ENCODE assay signal across 8 cellular contexts in genomic region chr1:226405411-226405988, GRCh38. TPM values are rescaled to one million over a fixed set of nuclear protein-coding genes. Genes with fewer than 3 reads are reported as not detected.
A peak's percentile ranks its signal among the peaks of the same experiment; 100 is the strongest.
DNase-seq lines count a peak whose midpoint lies in the region; ATAC-seq and TF ChIP-seq lines count a peak whose summit lies in the region.
"Had no signal": no experiment of that assay in that cellular context is flagged by ENCODE, and none has a peak within 500 bp of the region (broad histone marks: within the 10 kb centered on the region; RNA-seq: fewer than 3 reads in every experiment).

No MANE protein-coding gene starts in this region.

- H3K27me3 Mint-ChIP-seq in activated T-helper 1 cell treated with anti-CD3 and anti-CD28 coated beads, Interleukin-12 subunit alpha, Interleukin-12 subunit beta, Interleukin-2, Interleukin-4 antibody, amounts not matched to agents 30 ng/mL and 10 ng/mL and 1 ng/mL, durations not matched to agents 14 hours and 24 hours and 36 hours (ENCODE audit: insufficient read depth): peaks cover 3% of the 10 kb centered on the region

- H3K79me2 ChIP-seq in neural cell (replicated peaks; ENCODE audit: insufficient read depth, low read length): peaks cover 38% of the 10 kb centered on the region
- peaks cover 32% of the 10 kb centered on the region for H3K79me2 ChIP-seq in smooth muscle cell (ENCODE audit: low read depth)

- ATAC-seq in GM18505 (IDR thresholded peaks at IDR 0.05; ENCODE audit: unreplicated experiment): no peak

- H3K9me3 ChIP-seq in HUES48 (ENCODE audit: control insufficient read depth, insufficient read depth, low read length) (no peaks in the 10 kb centered on the region), neural cell (ENCODE audit: low read length) (no peaks in the 10 kb centered on the region), smooth muscle cell (replicated peaks; ENCODE audit: low read depth) (no peaks in the 10 kb centered on the region), testis (no peaks in the 10 kb centered on the region)

- no peaks in the 10 kb centered on the region for H3K9me2 ChIP-seq in neural cell (ENCODE audit: insufficient read depth, low read length)

- H3K9ac ChIP-seq in HUES48 (ENCODE audit: low read depth, low read length) (peak overlapping the region; percentile 10; the same call in 1 of the 2 replicates), neural cell (ENCODE audit: low read length) (no peak overlapping the region), smooth muscle cell (ENCODE audit: low read depth) (no peak overlapping the region)

- WGBS in smooth muscle cell (ENCODE audit: low lambda C conversion rate): 39% methylated on average over 16 of the region's 16 CpGs
- 68 to 83% methylated on average over 15 to 16 of the region's 16 CpGs for WGBS in testis, 2 donors

- H3F3A ChIP-seq in neural cell (ENCODE audit: insufficient read depth, low read length, poor library complexity, severe bottlenecking) (peaks cover 7% of the 10 kb centered on the region), smooth muscle cell (ENCODE audit: low read depth) (peaks cover 13% of the 10 kb centered on the region)

- TF ChIP-seq EP300 in neural cell (conservative IDR thresholded peaks at IDR 0.05; ENCODE audit: poor library complexity, severe bottlenecking): no peak

- H3K27me3 ChIP-seq in HUES48 (ENCODE audit: control insufficient read depth, insufficient read depth, low read length): no peaks in the 10 kb centered on the region
- no peaks in the 10 kb centered on the region for H3K27me3 ChIP-seq in neural cell (ENCODE audit: insufficient read depth, low read depth, low read length)
- no peaks in the 10 kb centered on the region for H3K27me3 ChIP-seq in smooth muscle cell (ENCODE audit: low read depth)
- no peaks in the 10 kb centered on the region for H3K27me3 ChIP-seq in testis

- H3K4me3 ChIP-seq in HUES48 (ENCODE audit: low read depth, low read length) (peak overlapping the region; percentile 97), neural cell (ENCODE audit: low read length) (peak overlapping the region; percentile 88), smooth muscle cell (no peak overlapping the region), testis (no peak overlapping the region)

- DNase-seq in activated T-helper 1 cell treated with anti-CD3 and anti-CD28 coated beads, Interleukin-12 subunit alpha, Interleukin-12 subunit beta, Interleukin-2, Interleukin-4 antibody, amounts not matched to agents 30 ng/mL and 10 ng/mL and 1 ng/mL, durations not matched to agents 14 hours and 24 hours and 36 hours (ENCODE audit: low spot score): no peak
- DNase-seq in smooth muscle cell (lab: John Stamatoyannopoulos, UW; ENCODE audit: unreplicated experiment) (no peak), testis (no peak), SHP77 (lab: John Stamatoyannopoulos, UW) (no peak)
- DNase-seq: mesenchymal stem cell had no signal

- no peak for TF ChIP-seq RAD21 in neural cell (conservative IDR thresholded peaks at IDR 0.05)

- H3K36me3 ChIP-seq in HUES48 (ENCODE audit: control insufficient read depth, insufficient read depth, low read length) (peaks cover 24% of the 10 kb centered on the region), neural cell (ENCODE audit: insufficient read depth, low read length) (peaks cover 3% of the 10 kb centered on the region), smooth muscle cell (ENCODE audit: low read depth) (no peaks in the 10 kb centered on the region), testis (ENCODE audit: low read depth, missing control alignments) (no peaks in the 10 kb centered on the region)

- H3K36me3 Mint-ChIP-seq in activated T-helper 1 cell treated with anti-CD3 and anti-CD28 coated beads, Interleukin-12 subunit alpha, Interleukin-12 subunit beta, Interleukin-2, Interleukin-4 antibody, amounts not matched to agents 30 ng/mL and 10 ng/mL and 1 ng/mL, durations not matched to agents 14 hours and 24 hours and 36 hours (ENCODE audit: low read depth): peaks cover 27% of the 10 kb centered on the region

- TF ChIP-seq POLR2A in GM18505 (IDR thresholded peaks at IDR 0.05; ENCODE audit: borderline replicate concordance, extremely low read depth, insufficient read depth, insufficient read length) (peak; percentile 31), testis (IDR thresholded peaks at IDR 0.05) (no peak)

- peak overlapping the region; percentile 90 for H3K27ac ChIP-seq in HUES48 (ENCODE audit: low read depth, low read length)
- no peak overlapping the region for H3K27ac ChIP-seq in neural cell (ENCODE audit: low read length)
- no peak overlapping the region for H3K27ac ChIP-seq in smooth muscle cell (ENCODE audit: low read depth)
- H3K27ac ChIP-seq in testis: no peak overlapping the region

- H3K4me2 ChIP-seq in neural cell (ENCODE audit: low read length) (peak overlapping the region; percentile 81), smooth muscle cell (no peak overlapping the region)

- peak overlapping the region; percentile 1 for H3K27ac Mint-ChIP-seq in activated T-helper 1 cell treated with anti-CD3 and anti-CD28 coated beads, Interleukin-12 subunit alpha, Interleukin-12 subunit beta, Interleukin-2, Interleukin-4 antibody, amounts not matched to agents 30 ng/mL and 10 ng/mL and 1 ng/mL, durations not matched to agents 14 hours and 24 hours and 36 hours

- H4K20me1 ChIP-seq in neural cell (ENCODE audit: insufficient read depth) (no peaks in the 10 kb centered on the region), smooth muscle cell (ENCODE audit: low read depth) (peaks cover 54% of the 10 kb centered on the region)

- H3K9me3 Mint-ChIP-seq in activated T-helper 1 cell treated with anti-CD3 and anti-CD28 coated beads, Interleukin-12 subunit alpha, Interleukin-12 subunit beta, Interleukin-2, Interleukin-4 antibody, amounts not matched to agents 30 ng/mL and 10 ng/mL and 1 ng/mL, durations not matched to agents 14 hours and 24 hours and 36 hours: no peaks in the 10 kb centered on the region

- H2AFZ ChIP-seq in neural cell (ENCODE audit: low read depth, low read length) (no peak overlapping the region), smooth muscle cell (ENCODE audit: low read depth) (no peak overlapping the region)

- H3K4me1 ChIP-seq in HUES48 (ENCODE audit: control insufficient read depth, insufficient read depth, low read length) (peaks cover 31% of the 10 kb centered on the region), smooth muscle cell (ENCODE audit: low read depth) (peaks cover 29% of the 10 kb centered on the region), testis (peaks cover 23% of the 10 kb centered on the region)

- intact Hi-C loops in activated T-helper 1 cell treated with anti-CD3 and anti-CD28 coated beads, Interleukin-12 subunit alpha, Interleukin-12 subunit beta, Interleukin-2, Interleukin-4 antibody, amounts not matched to agents 30 ng/mL and 10 ng/mL and 1 ng/mL, durations not matched to agents 14 hours and 24 hours and 36 hours (cut with micrococcal nuclease): loop anchor here (5.0 to 10.0 kb wide), 6 partner anchors 272 to 1759 kb away; partner anchors contain the start of genes IBA57, LBR, PYCR2 and SRP9
- intact Hi-C loops in testis (cut with DNase I; ENCODE audit: low total_unique reads): no loop called here

- H3K4me1 Mint-ChIP-seq in activated T-helper 1 cell treated with anti-CD3 and anti-CD28 coated beads, Interleukin-12 subunit alpha, Interleukin-12 subunit beta, Interleukin-2, Interleukin-4 antibody, amounts not matched to agents 30 ng/mL and 10 ng/mL and 1 ng/mL, durations not matched to agents 14 hours and 24 hours and 36 hours (ENCODE audit: low read depth): peaks cover 57% of the 10 kb centered on the region

- peak overlapping the region; percentile 99 for H3K4me3 Mint-ChIP-seq in activated T-helper 1 cell treated with anti-CD3 and anti-CD28 coated beads, Interleukin-12 subunit alpha, Interleukin-12 subunit beta, Interleukin-2, Interleukin-4 antibody, amounts not matched to agents 30 ng/mL and 10 ng/mL and 1 ng/mL, durations not matched to agents 14 hours and 24 hours and 36 hours

- no peak for TF ChIP-seq CTCF in neural cell (IDR thresholded peaks at IDR 0.05; ENCODE audit: poor library complexity, severe bottlenecking)
- no peak for TF ChIP-seq CTCF in smooth muscle cell (IDR thresholded peaks at IDR 0.05; ENCODE audit: borderline replicate concordance, insufficient read depth, poor library complexity, severe bottlenecking)
- TF ChIP-seq CTCF in testis (IDR thresholded peaks at IDR 0.05): no peak

TF ChIP-seq in neural cell, 6 proteins besides CTCF, POLR2A, EP300 and RAD21 (continues in another document):
- TF ChIP-seq TAF1 (IDR thresholded peaks at IDR 0.05; ENCODE audit: low read depth): no peak
- TF ChIP-seq REST (IDR thresholded peaks at IDR 0.05; ENCODE audit: borderline replicate concordance): no peak
- no peak for TF ChIP-seq EZH2 (IDR thresholded peaks at IDR 0.05; ENCODE audit: borderline replicate concordance, insufficient read depth, low read length, poor library complexity, severe bottlenecking)

RNA-seq across cellular contexts. Expression of gene PARP1, which starts 2.4 kb away (rescaled TPM):
- total RNA-seq in activated T-helper 1 cell treated with anti-CD3 and anti-CD28 coated beads, Interleukin-12 subunit alpha, Interleukin-12 subunit beta, Interleukin-2, Interleukin-4 antibody, amounts not matched to agents 30 ng/mL and 10 ng/mL and 1 ng/mL, durations not matched to agents 14 hours and 24 hours and 36 hours: 209 and 220 TPM in 2 replicates
- polyA plus RNA-seq in neural cell (112 and 127 TPM in 2 replicates), smooth muscle cell (38.5 and 48.4 TPM in 2 replicates), testis (ENCODE audit: insufficient read depth, low read depth, low replicate concordance) (109 TPM)
- 160 TPM in 2 replicates for polyA minus RNA-seq in neural cell
- total RNA-seq in smooth muscle cell (27.4 and 33.2 TPM in 2 replicates), testis (100 to 1,000 TPM; 199 to 224 TPM)

Comparison
In these comparisons a context has a peak if more than half of its experiments do, and no peak if none do; other contexts are left out.
1. H3K4me3 ChIP-seq: peak in HUES48 (single experiment) and neural cell (single experiment); none in smooth muscle cell (single experiment) and testis (0 of 2).